In the genomic region with DNA sequence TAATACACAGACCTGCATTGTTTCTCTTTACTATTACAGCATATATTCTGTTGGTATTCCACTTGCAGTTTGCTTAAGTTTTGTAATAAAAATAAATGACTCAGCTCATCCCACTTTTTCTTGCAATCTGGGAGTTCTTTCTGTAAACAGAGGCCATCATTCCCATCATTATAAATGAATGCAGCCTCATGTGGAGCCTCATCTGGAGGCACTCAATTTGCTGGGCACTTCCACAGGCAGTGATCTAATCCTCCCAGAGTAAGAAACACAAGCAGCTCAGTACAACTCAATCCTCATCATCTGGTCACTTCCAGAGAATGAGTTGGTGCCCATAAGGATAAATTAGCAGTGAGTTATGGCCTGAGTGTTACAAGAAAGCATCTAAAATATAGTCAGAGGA, we compare ENCODE assay signal across 33 cellular contexts.
DNase-seq lines count a peak whose midpoint lies in the region; ATAC-seq, FAIRE-seq and TF ChIP-seq lines count a peak whose summit lies in the region.
"Had no signal": no experiment of that assay in that cellular context is flagged by ENCODE, and none has a peak within 500 bp of the region (broad histone marks: within the 10 kb centered on the region; RNA-seq: fewer than 3 reads in every experiment).

No MANE protein-coding gene starts in this region.

- H3K79me2 ChIP-seq in astrocyte (ENCODE audit: insufficient read depth, low read length), result no peaks in the 10 kb centered on the region

- no peak for FAIRE-seq in astrocyte (lab: Jason Lieb, UNC)
- FAIRE-seq: bronchial epithelial cell, HTR-8/SVneo had no signal

- H3K4me1 ChIP-seq in astrocyte (ENCODE audit: insufficient read depth, low read length) (no peaks in the 10 kb centered on the region), gastroesophageal sphincter (no peaks in the 10 kb centered on the region)
- H3K4me1 ChIP-seq: adrenal gland, colonic mucosa, esophagus muscularis mucosa, pancreas, SJSA1, testis, uterus had no signal

- H3K4me3 Mint-ChIP-seq in astrocyte (ENCODE audit: unreplicated experiment), result no peak overlapping the region
- H3K4me3 Mint-ChIP-seq: effector memory CD8-positive, alpha-beta T cell; naive thymus-derived CD4-positive, alpha-beta T cell; stimulated activated naive B cell treated with anti-CD40 and anti-IgM and Interleukin-4, amounts not matched to agents 10 μg/mL and 1 μg/mL and 100 μg/mL, for 72 hours; T-cell had no signal

- H3K27me3 Mint-ChIP-seq in astrocyte (ENCODE audit: low read depth, unreplicated experiment), result no peaks in the 10 kb centered on the region
- H3K27me3 Mint-ChIP-seq: effector memory CD8-positive, alpha-beta T cell; naive thymus-derived CD4-positive, alpha-beta T cell; stimulated activated naive B cell treated with anti-CD40 and anti-IgM and Interleukin-4, amounts not matched to agents 10 μg/mL and 1 μg/mL and 100 μg/mL, for 72 hours; T-cell had no signal

- no peak overlapping the region for H3K4me2 ChIP-seq in astrocyte (ENCODE audit: low read length)

- H3K27ac Mint-ChIP-seq in astrocyte (ENCODE audit: unreplicated experiment), result no peak overlapping the region
- H3K27ac Mint-ChIP-seq: effector memory CD8-positive, alpha-beta T cell; naive thymus-derived CD4-positive, alpha-beta T cell; stimulated activated naive B cell treated with anti-CD40 and anti-IgM and Interleukin-4, amounts not matched to agents 10 μg/mL and 1 μg/mL and 100 μg/mL, for 72 hours; T-cell had no signal

- H4K20me1 ChIP-seq in astrocyte (ENCODE audit: insufficient read depth, low read length), result no peaks in the 10 kb centered on the region

- TF ChIP-seq EP300 in gastroesophageal sphincter (IDR thresholded peaks at IDR 0.05), result no peak

- no peak for TF ChIP-seq POLR2A in gastroesophageal sphincter (IDR thresholded peaks at IDR 0.05)

- no peak overlapping the region for H3K9ac ChIP-seq in astrocyte (ENCODE audit: low read length)

- H3K36me3 ChIP-seq in astrocyte (ENCODE audit: insufficient read depth, low read length), result no peaks in the 10 kb centered on the region
- no peaks in the 10 kb centered on the region for H3K36me3 ChIP-seq in gastroesophageal sphincter
- H3K36me3 ChIP-seq: adrenal gland, colonic mucosa, esophagus muscularis mucosa, pancreas, SJSA1, uterus had no signal

- no peak overlapping the region for H3K27ac ChIP-seq in astrocyte (ENCODE audit: low read depth, low read length)
- no peak overlapping the region for H3K27ac ChIP-seq in gastroesophageal sphincter
- H3K27ac ChIP-seq: adrenal gland, colonic mucosa, esophagus muscularis mucosa, pancreas, SJSA1, testis, uterus had no signal

- no peak for TF ChIP-seq CTCF in HFF-Myc (IDR thresholded peaks at IDR 0.05; ENCODE audit: low read depth, low read length, missing control alignments)
- no peak for TF ChIP-seq CTCF in astrocyte (IDR thresholded peaks at IDR 0.05; ENCODE audit: insufficient read depth, low read depth, low read length)
- TF ChIP-seq CTCF in foreskin fibroblast (IDR thresholded peaks at IDR 0.05; ENCODE audit: low read depth, low read length), result no peak
- no peak for TF ChIP-seq CTCF in gastroesophageal sphincter (IDR thresholded peaks at IDR 0.05)

- H3K4me1 Mint-ChIP-seq in astrocyte (ENCODE audit: low read depth, unreplicated experiment), result no peaks in the 10 kb centered on the region
- H3K4me1 Mint-ChIP-seq: naive thymus-derived CD4-positive, alpha-beta T cell; stimulated activated naive B cell treated with anti-CD40 and anti-IgM and Interleukin-4, amounts not matched to agents 10 μg/mL and 1 μg/mL and 100 μg/mL, for 72 hours; T-cell had no signal

- ATAC-seq in gastroesophageal sphincter, result no peak
- no peak for ATAC-seq in GM18517 (IDR thresholded peaks at IDR 0.05; ENCODE audit: unreplicated experiment)
- no peak for ATAC-seq in GM19023 (IDR thresholded peaks at IDR 0.05; ENCODE audit: unreplicated experiment)
- ATAC-seq: effector memory CD8-positive, alpha-beta T cell; naive thymus-derived CD4-positive, alpha-beta T cell; pancreas; stimulated activated naive B cell treated with anti-CD40 and anti-IgM and Interleukin-4, amounts not matched to agents 10 μg/mL and 1 μg/mL and 100 μg/mL, for 72 hours; T-cell had no signal

- H3K4me3 ChIP-seq in HFF-Myc (replicated peaks; ENCODE audit: low read depth, low read length) (no peak overlapping the region), astrocyte (ENCODE audit: insufficient read depth, low read depth, low read length) (no peak overlapping the region), foreskin fibroblast (ENCODE audit: low read depth in 1 of 2, low read length in 2 of 2) (no peak overlapping the region), gastroesophageal sphincter (no peak overlapping the region)
- H3K4me3 ChIP-seq: adrenal gland, colonic mucosa, esophagus muscularis mucosa, pancreas, SJSA1, testis, uterus had no signal

- H3K9me3 Mint-ChIP-seq in astrocyte (ENCODE audit: unreplicated experiment), result no peaks in the 10 kb centered on the region
- H3K9me3 Mint-ChIP-seq: stimulated activated naive B cell treated with anti-CD40 and anti-IgM and Interleukin-4, amounts not matched to agents 10 μg/mL and 1 μg/mL and 100 μg/mL, for 72 hours had no signal

- H3K27me3 ChIP-seq in astrocyte (ENCODE audit: insufficient read depth, low read length) (no peaks in the 10 kb centered on the region), gastroesophageal sphincter (no peaks in the 10 kb centered on the region)
- H3K27me3 ChIP-seq: adrenal gland, colonic mucosa, esophagus muscularis mucosa, pancreas, SJSA1, testis, uterus had no signal

- peak; percentile 12 for DNase-seq in AG20443 (ENCODE audit: low spot score)
- peak; percentile 9 for DNase-seq in HFF-Myc (ENCODE audit: extremely low read depth, low read depth)
- DNase-seq in astrocyte (ENCODE audit: low read depth), result peak; percentile 1
- peak; percentile 75 to 76 for DNase-seq in foreskin fibroblast
- DNase-seq in NCI-H446 treated with DMSO at 0.1 percent for 48 hours (lab: John Stamatoyannopoulos, UW), result no peak
- DNase-seq: activated CD4-positive, CD25-positive, alpha-beta regulatory T cell treated with anti-CD3 and anti-CD28 coated beads, Interleukin-2, amount 50 U/mL, for 72 hours; activated CD8-positive, alpha-beta memory T cell treated with anti-CD3 and anti-CD28 coated beads for 24 hours; activated T-cell treated with anti-CD3 and anti-CD28 coated beads, Interleukin-2, amount 50 U/mL, for 1 hour; adrenal gland; C1 segment of cervical spinal cord; Calu3; colonic mucosa; effector memory CD8-positive, alpha-beta T cell; head of caudate nucleus; KG1; naive thymus-derived CD4-positive, alpha-beta T cell; NCI-H1694; NCI-H2171; NCI-H524 treated with DMSO at 0.1 percent for 48 hours; pancreas; stimulated activated CD4-positive, alpha-beta T cell treated with anti-CD3 and anti-CD28 coated beads, Interleukin-12 subunit alpha, Interleukin-12 subunit beta, amount 100 ng/mL, for 4 hours; stimulated activated CD4-positive, alpha-beta T cell treated with anti-CD3 and anti-CD28 coated beads, Interleukin-4, amount 100 ng/mL, for 24 hours; stimulated activated naive B cell treated with anti-CD40 and anti-IgM and Interleukin-4, amounts not matched to agents 10 μg/mL and 1 μg/mL and 100 μg/mL, for 72 hours; T-cell; testis; uterus had no signal

- no peaks in the 10 kb centered on the region for H3K36me3 Mint-ChIP-seq in astrocyte (ENCODE audit: low read depth, unreplicated experiment)
- H3K36me3 Mint-ChIP-seq: naive thymus-derived CD4-positive, alpha-beta T cell; stimulated activated naive B cell treated with anti-CD40 and anti-IgM and Interleukin-4, amounts not matched to agents 10 μg/mL and 1 μg/mL and 100 μg/mL, for 72 hours; T-cell had no signal

- no peaks in the 10 kb centered on the region for H3K9me3 ChIP-seq in astrocyte (ENCODE audit: insufficient read depth, low read depth, low read length)
- no peaks in the 10 kb centered on the region for H3K9me3 ChIP-seq in gastroesophageal sphincter
- H3K9me3 ChIP-seq: adrenal gland, colonic mucosa, esophagus muscularis mucosa, pancreas, SJSA1, testis, uterus had no signal

- no peak overlapping the region for H2AFZ ChIP-seq in astrocyte (ENCODE audit: low read depth, low read length)
